17 cellular contexts compared by ENCODE assay signal in the genomic region with DNA sequence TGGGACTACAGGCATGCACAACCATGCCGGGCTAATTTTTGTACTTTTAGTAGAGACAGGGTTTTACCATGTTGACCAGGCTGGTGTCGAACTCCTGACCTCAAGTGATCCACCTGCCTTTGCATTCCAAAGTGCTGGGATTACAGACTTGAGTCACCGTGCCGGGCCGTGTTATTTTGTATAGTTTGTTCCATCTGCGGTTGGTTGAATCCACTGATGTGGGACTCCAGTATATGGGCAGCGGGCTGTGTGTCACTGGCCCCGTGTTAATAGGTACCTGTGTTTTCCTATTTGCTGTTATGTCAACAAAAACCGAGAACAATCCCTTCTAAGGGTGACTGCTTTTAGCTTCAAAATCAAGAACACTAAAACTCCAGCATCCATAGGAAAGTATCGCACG.
DNase-seq lines count a peak whose midpoint lies in the region; TF ChIP-seq lines count a peak whose summit lies in the region.
"Had no signal": no experiment of that assay in that cellular context is flagged by ENCODE, and none has a peak within 500 bp of the region (broad histone marks: within the 10 kb centered on the region; RNA-seq: fewer than 3 reads in every experiment).

No MANE protein-coding gene starts in this region.

- TF ChIP-seq POLR2A in tibial nerve (IDR thresholded peaks at IDR 0.05): no peak

- CTCF ChIA-PET in MCF 10A (lab: Yijun Ruan, JAX): interaction anchor here (0.6 to 0.8 kb wide), 2 partner anchors 220 to 293 kb away, joined by 3 read pairs; no protein-coding TSS in a partner anchor
- CTCF ChIA-PET in mammary epithelial cell (lab: Charles Lee; ENCODE audit: low non-redundant PET): no interaction called here
- CTCF ChIA-PET in GM10248 (lab: Yijun Ruan, JAX): no interaction called here

- BruUV-seq in MCF 10A (replicated peaks; lab: Mats Ljungman, UMichigan) (no TSS peak), mammary epithelial cell (replicated peaks; lab: Mats Ljungman, UMichigan) (no TSS peak)

- H3K4me1 ChIP-seq in mammary epithelial cell (ENCODE audit: insufficient read depth, low read length) (peaks cover 46% of the 10 kb centered on the region), tibial nerve (peaks cover 3 to 90% (median 43%) of the 10 kb centered on the region in 4 donors)

- H3K4me2 ChIP-seq in mammary epithelial cell (ENCODE audit: insufficient read depth, low read depth, low read length): no peak overlapping the region

- 94% methylated on average over 7 of the region's 11 CpGs for WGBS in mammary epithelial cell (ENCODE audit: low coverage, missing lambda C conversion rate)
- WGBS in tibial nerve, 2 donors: 95 to 99% methylated on average over 11 of the region's 11 CpGs

- peak overlapping the region; percentile 100 for H3K27ac Mint-ChIP-seq in MCF 10A (ENCODE audit: low read depth, unreplicated experiment)
- peak overlapping the region; percentile 99 for H3K27ac Mint-ChIP-seq in dendritic cell treated with granulocyte-macrophage colony-stimulating factor and Interleukin-4, amounts not matched to agents 40 ng/mL and 50 ng/mL, for 4 days
- H3K27ac Mint-ChIP-seq in nephron: peak overlapping the region; percentile 88 to 98 (median 96)
- H3K27ac Mint-ChIP-seq: activated naive CD8-positive, alpha-beta T cell treated with anti-CD3 and anti-CD28 coated beads for 36 hours had no signal

- H3K36me3 ChIP-seq in mammary epithelial cell (ENCODE audit: insufficient read depth, low read length) (no peaks in the 10 kb centered on the region), tibial nerve (no peaks in the 10 kb centered on the region)
- H3K36me3 ChIP-seq: upper lobe of right lung had no signal

- intact Hi-C loops in MCF 10A (cut with micrococcal nuclease): no loop called here
- intact Hi-C loops in mammary epithelial cell (cut with micrococcal nuclease): no loop called here
- intact Hi-C loops in dendritic cell treated with granulocyte-macrophage colony-stimulating factor and Interleukin-4, amounts not matched to agents 40 ng/mL and 50 ng/mL, for 4 days (cut with micrococcal nuclease): no loop called here

- H3K4me3 Mint-ChIP-seq in MCF 10A (ENCODE audit: unreplicated experiment) (no peak overlapping the region), nephron (no peak overlapping the region)
- no peak overlapping the region for H3K4me3 Mint-ChIP-seq in dendritic cell treated with granulocyte-macrophage colony-stimulating factor and Interleukin-4, amounts not matched to agents 40 ng/mL and 50 ng/mL, for 4 days
- H3K4me3 Mint-ChIP-seq: activated naive CD8-positive, alpha-beta T cell treated with anti-CD3 and anti-CD28 coated beads for 36 hours had no signal

- no peak for TF ChIP-seq CTCF in MCF 10A (IDR thresholded peaks at IDR 0.05; ENCODE audit: unreplicated experiment)
- no peak for TF ChIP-seq CTCF in mammary epithelial cell (conservative IDR thresholded peaks at IDR 0.05 in 1 of 2, IDR thresholded peaks at IDR 0.05 in 1 of 2; ENCODE audit: extremely low read depth in 1 of 2, insufficient read depth in 1 of 2, low read depth in 1 of 2, low read length in 2 of 2)
- TF ChIP-seq CTCF in nephron (IDR thresholded peaks at IDR 0.05; ENCODE audit: unreplicated experiment in 3 of 3): no peak
- no peak for TF ChIP-seq CTCF in tibial nerve (IDR thresholded peaks at IDR 0.05)
- TF ChIP-seq CTCF in GM10248 (IDR thresholded peaks at IDR 0.05; ENCODE audit: control extremely low read depth, extremely low read depth, low read depth, missing control alignments): no peak

- no peaks in the 10 kb centered on the region for H3K27me3 Mint-ChIP-seq in MCF 10A (ENCODE audit: insufficient read depth, unreplicated experiment)
- H3K27me3 Mint-ChIP-seq in dendritic cell treated with granulocyte-macrophage colony-stimulating factor and Interleukin-4, amounts not matched to agents 40 ng/mL and 50 ng/mL, for 4 days: no peaks in the 10 kb centered on the region
- H3K27me3 Mint-ChIP-seq in nephron (ENCODE audit: low read depth): no peaks in the 10 kb centered on the region

- H3K36me3 Mint-ChIP-seq in MCF 10A (ENCODE audit: insufficient read depth, unreplicated experiment) (no peaks in the 10 kb centered on the region), nephron (ENCODE audit: low read depth) (peaks cover 3% of the 10 kb centered on the region)
- peaks cover 6% of the 10 kb centered on the region for H3K36me3 Mint-ChIP-seq in dendritic cell treated with granulocyte-macrophage colony-stimulating factor and Interleukin-4, amounts not matched to agents 40 ng/mL and 50 ng/mL, for 4 days (ENCODE audit: low read depth)
- H3K36me3 Mint-ChIP-seq: activated naive CD8-positive, alpha-beta T cell treated with anti-CD3 and anti-CD28 coated beads for 36 hours had no signal

- no peaks in the 10 kb centered on the region for H3K9me3 Mint-ChIP-seq in MCF 10A (ENCODE audit: unreplicated experiment)
- no peaks in the 10 kb centered on the region for H3K9me3 Mint-ChIP-seq in dendritic cell treated with granulocyte-macrophage colony-stimulating factor and Interleukin-4, amounts not matched to agents 40 ng/mL and 50 ng/mL, for 4 days
- no peaks in the 10 kb centered on the region for H3K9me3 Mint-ChIP-seq in nephron
- H3K9me3 Mint-ChIP-seq: activated naive CD8-positive, alpha-beta T cell treated with anti-CD3 and anti-CD28 coated beads for 36 hours had no signal

- H3K4me1 Mint-ChIP-seq in MCF 10A (ENCODE audit: insufficient read depth, unreplicated experiment) (peaks cover 46% of the 10 kb centered on the region), nephron (peaks cover 62% of the 10 kb centered on the region)
- peaks cover 76% of the 10 kb centered on the region for H3K4me1 Mint-ChIP-seq in dendritic cell treated with granulocyte-macrophage colony-stimulating factor and Interleukin-4, amounts not matched to agents 40 ng/mL and 50 ng/mL, for 4 days (ENCODE audit: low read depth)

- H3K27me3 ChIP-seq in mammary epithelial cell (ENCODE audit: insufficient read depth, low read length) (no peaks in the 10 kb centered on the region), tibial nerve (no peaks in the 10 kb centered on the region)
- H3K27me3 ChIP-seq: upper lobe of right lung had no signal

- H3K27ac ChIP-seq in mammary epithelial cell (ENCODE audit: insufficient read depth, low read depth, low read length) (no peak overlapping the region), tibial nerve (peak overlapping the region; percentile 75 to 98 (median 92))
- H3K27ac ChIP-seq: 22Rv1 had no signal

- no peaks in the 10 kb centered on the region for H3K9me3 ChIP-seq in mammary epithelial cell (replicated peaks; ENCODE audit: insufficient read depth, low read length)
- no peaks in the 10 kb centered on the region for H3K9me3 ChIP-seq in tibial nerve
- H3K9me3 ChIP-seq: mucosa of descending colon, upper lobe of right lung had no signal

- dilution Hi-C loops in mammary epithelial cell (cut with HindIII; ENCODE audit: low sequenced_read_pairs): no loop called here

- in situ Hi-C loops in mammary epithelial cell (cut with MboI; ENCODE audit: low sequenced_read_pairs in 2 of 2): loop anchor here in 1 of 2 donors (25.0 kb wide), 1 partner anchor 1192 kb away; no protein-coding TSS in a partner anchor

- no peak overlapping the region for H2AFZ ChIP-seq in mammary epithelial cell (ENCODE audit: low read depth, low read length)

- POLR2A ChIA-PET in MCF 10A (lab: Yijun Ruan, JAX): interaction anchor here (0.6 to 6.2 kb wide), 10 partner anchors 13 to 1200 kb away, joined by 3 to 94 read pairs (median 13); a partner anchor contains a TSS
- POLR2A ChIA-PET in GM10248 (lab: Yijun Ruan, JAX): no interaction called here

- DNase-seq in MCF 10A (ENCODE audit: unreplicated experiment) (no peak), mammary epithelial cell (no peak), tibial nerve (ENCODE audit: low spot score in 2 of 2) (no peak), GM10248 (ENCODE audit: extremely low spot score) (no peak), HT-29 (ENCODE audit: low spot score) (no peak), SIG-M5 (lab: John Stamatoyannopoulos, UW) (no peak)
- DNase-seq: activated CD4-positive, alpha-beta T cell treated with anti-CD3 and anti-CD28 coated beads, Interleukin-2, amount 50 U/mL, for 4 hours; activated naive CD8-positive, alpha-beta T cell treated with anti-CD3 and anti-CD28 coated beads for 36 hours; activated T-cell treated with anti-CD3 and anti-CD28 coated beads, Interleukin-2, amount 50 U/mL, for 1 hour; hippocampal formation; KBM-7; mucosa of descending colon; NCI-H2171; upper lobe of right lung had no signal

- no peak for TF ChIP-seq EP300 in tibial nerve (IDR thresholded peaks at IDR 0.05)

- no peak overlapping the region for H3K4me3 ChIP-seq in mammary epithelial cell (replicated peaks in 1 of 3; ENCODE audit: insufficient read depth in 1 of 3, low read depth in 2 of 3, low read length in 3 of 3)
- H3K4me3 ChIP-seq in tibial nerve: no peak overlapping the region
- H3K4me3 ChIP-seq: mucosa of descending colon, upper lobe of right lung had no signal

- H3K79me2 ChIP-seq in mammary epithelial cell (ENCODE audit: insufficient read depth, low read length): no peaks in the 10 kb centered on the region

- no peak overlapping the region for H3K9ac ChIP-seq in mammary epithelial cell (ENCODE audit: insufficient read depth, low read length)

- H4K20me1 ChIP-seq in mammary epithelial cell (ENCODE audit: insufficient read depth, low read length): no peaks in the 10 kb centered on the region
